18 cellular contexts compared by ENCODE assay signal in the genomic region with DNA sequence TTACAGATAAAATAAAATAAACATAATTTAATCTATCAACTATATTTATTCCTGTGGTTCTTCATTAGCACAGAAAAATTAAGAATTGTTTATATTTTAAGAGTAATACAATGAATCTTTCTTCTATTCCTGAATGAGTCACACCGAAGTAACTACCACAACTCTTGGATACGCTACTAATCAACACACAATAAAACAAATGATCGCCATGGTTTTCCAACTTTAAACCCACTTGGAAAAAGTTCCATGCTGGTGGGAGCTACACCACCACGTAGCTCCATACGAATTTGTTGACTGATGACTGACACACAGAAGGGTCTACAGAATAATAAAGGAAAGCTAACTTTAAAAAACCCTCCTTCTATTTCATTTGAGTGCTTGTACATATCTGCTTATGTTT.
DNase-seq lines count a peak whose midpoint lies in the region; ATAC-seq, FAIRE-seq and TF ChIP-seq lines count a peak whose summit lies in the region.
"Had no signal": no experiment of that assay in that cellular context is flagged by ENCODE, and none has a peak within 500 bp of the region (broad histone marks: within the 10 kb centered on the region; RNA-seq: fewer than 3 reads in every experiment).

No MANE protein-coding gene starts in this region.

- H3K4me1 Mint-ChIP-seq in activated CD8-positive, alpha-beta T cell treated with anti-CD3 and anti-CD28 coated beads for 36 hours (ENCODE audit: low read depth): peaks cover 89% of the 10 kb centered on the region
- H3K4me1 Mint-ChIP-seq in activated CD8-positive, alpha-beta T cell treated with anti-CD3 and anti-CD28 coated beads, Interleukin-2, amount 10 ng/mL, durations not matched to agents 7 days and 5 days (ENCODE audit: low read depth): peaks cover 60% of the 10 kb centered on the region
- peaks cover 89% of the 10 kb centered on the region for H3K4me1 Mint-ChIP-seq in activated naive CD8-positive, alpha-beta T cell treated with anti-CD3 and anti-CD28 coated beads, Interleukin-2, amount 50 U/mL, for 24 hours
- H3K4me1 Mint-ChIP-seq in stimulated activated memory B cell treated with anti-CD40 and anti-IgM and Interleukin-4, amounts not matched to agents 10 μg/mL and 1 μg/mL and 100 μg/mL, for 72 hours: peaks cover 81% of the 10 kb centered on the region
- peaks cover 23% of the 10 kb centered on the region for H3K4me1 Mint-ChIP-seq in type B pancreatic cell (ENCODE audit: unreplicated experiment)

- H3K9me3 Mint-ChIP-seq in activated CD8-positive, alpha-beta T cell treated with anti-CD3 and anti-CD28 coated beads for 36 hours: peaks cover 9% of the 10 kb centered on the region
- H3K9me3 Mint-ChIP-seq in activated CD8-positive, alpha-beta T cell treated with anti-CD3 and anti-CD28 coated beads, Interleukin-2, amount 10 ng/mL, durations not matched to agents 7 days and 5 days (ENCODE audit: insufficient read depth): peaks cover 4% of the 10 kb centered on the region
- no peaks in the 10 kb centered on the region for H3K9me3 Mint-ChIP-seq in activated naive CD8-positive, alpha-beta T cell treated with anti-CD3 and anti-CD28 coated beads, Interleukin-2, amount 50 U/mL, for 24 hours
- peaks cover 2% of the 10 kb centered on the region for H3K9me3 Mint-ChIP-seq in stimulated activated memory B cell treated with anti-CD40 and anti-IgM and Interleukin-4, amounts not matched to agents 10 μg/mL and 1 μg/mL and 100 μg/mL, for 72 hours
- peaks cover 4% of the 10 kb centered on the region for H3K9me3 Mint-ChIP-seq in type B pancreatic cell

- no peak for TF ChIP-seq CTCF in activated CD8-positive, alpha-beta T cell treated with anti-CD3 and anti-CD28 coated beads for 36 hours (IDR thresholded peaks at IDR 0.05)
- TF ChIP-seq CTCF in kidney (IDR thresholded peaks at IDR 0.05; ENCODE audit: borderline replicate concordance, extremely low read depth, insufficient read depth) (no peak), type B pancreatic cell (conservative IDR thresholded peaks at IDR 0.05) (no peak)

- intact Hi-C loops in activated CD8-positive, alpha-beta T cell treated with anti-CD3 and anti-CD28 coated beads for 36 hours (cut with micrococcal nuclease): loop anchor here (5.0 kb wide), 5 partner anchors 44 to 226 kb away; a partner anchor contains a TSS
- intact Hi-C loops in kidney (cut with DNase I): no loop called here

- no peak for DNase-seq in activated CD8-positive, alpha-beta T cell treated with anti-CD3 and anti-CD28 coated beads for 36 hours
- no peak for DNase-seq in activated CD8-positive, alpha-beta T cell treated with anti-CD3 and anti-CD28 coated beads, Interleukin-2, amount 10 ng/mL, durations not matched to agents 7 days and 5 days
- DNase-seq in activated naive CD8-positive, alpha-beta T cell treated with anti-CD3 and anti-CD28 coated beads, Interleukin-2, amount 50 U/mL, for 24 hours: no peak
- DNase-seq in kidney: no peak
- no peak for DNase-seq in NCI-H526 (lab: John Stamatoyannopoulos, UW)
- DNase-seq in amygdala (lab: John Stamatoyannopoulos, UW): no peak
- DNase-seq in type B pancreatic cell (ENCODE audit: extremely low spot score, unreplicated experiment): no peak
- DNase-seq: 8988T; activated CD4-positive, alpha-beta memory T cell treated with anti-CD3 and anti-CD28 coated beads, Interleukin-2, amount 10 ng/mL, durations not matched to agents 7 days and 5 days; DMS153; left lung; NCI-H187; ovary had no signal

- FAIRE-seq in kidney (lab: Jason Lieb, UNC): no peak

- H3K4me1 ChIP-seq in kidney (ENCODE audit: control insufficient read depth in 1 of 2, insufficient read depth in 1 of 2, low read depth in 1 of 2, low read length in 2 of 2): peaks cover 33 to 37% of the 10 kb centered on the region in 2 donors
- H3K4me1 ChIP-seq: BLaER1 had no signal

- no peaks in the 10 kb centered on the region for H3K27me3 Mint-ChIP-seq in activated CD8-positive, alpha-beta T cell treated with anti-CD3 and anti-CD28 coated beads for 36 hours
- H3K27me3 Mint-ChIP-seq in activated CD8-positive, alpha-beta T cell treated with anti-CD3 and anti-CD28 coated beads, Interleukin-2, amount 10 ng/mL, durations not matched to agents 7 days and 5 days (ENCODE audit: low read depth): no peaks in the 10 kb centered on the region
- H3K27me3 Mint-ChIP-seq in activated naive CD8-positive, alpha-beta T cell treated with anti-CD3 and anti-CD28 coated beads, Interleukin-2, amount 50 U/mL, for 24 hours: no peaks in the 10 kb centered on the region
- H3K27me3 Mint-ChIP-seq in stimulated activated memory B cell treated with anti-CD40 and anti-IgM and Interleukin-4, amounts not matched to agents 10 μg/mL and 1 μg/mL and 100 μg/mL, for 72 hours: no peaks in the 10 kb centered on the region
- no peaks in the 10 kb centered on the region for H3K27me3 Mint-ChIP-seq in type B pancreatic cell
- H3K27me3 Mint-ChIP-seq: activated CD4-positive, alpha-beta memory T cell treated with anti-CD3 and anti-CD28 coated beads, Interleukin-2, amount 10 ng/mL, durations not matched to agents 7 days and 5 days had no signal

- H3K36me3 Mint-ChIP-seq in activated CD8-positive, alpha-beta T cell treated with anti-CD3 and anti-CD28 coated beads for 36 hours (ENCODE audit: low read depth): peaks cover 64% of the 10 kb centered on the region
- H3K36me3 Mint-ChIP-seq in activated CD8-positive, alpha-beta T cell treated with anti-CD3 and anti-CD28 coated beads, Interleukin-2, amount 10 ng/mL, durations not matched to agents 7 days and 5 days (ENCODE audit: low read depth): peaks cover 68% of the 10 kb centered on the region
- peaks cover 37% of the 10 kb centered on the region for H3K36me3 Mint-ChIP-seq in activated naive CD8-positive, alpha-beta T cell treated with anti-CD3 and anti-CD28 coated beads, Interleukin-2, amount 50 U/mL, for 24 hours (ENCODE audit: low read depth)
- H3K36me3 Mint-ChIP-seq in stimulated activated memory B cell treated with anti-CD40 and anti-IgM and Interleukin-4, amounts not matched to agents 10 μg/mL and 1 μg/mL and 100 μg/mL, for 72 hours: peaks cover 19% of the 10 kb centered on the region
- no peaks in the 10 kb centered on the region for H3K36me3 Mint-ChIP-seq in type B pancreatic cell

- POLR2A ChIA-PET in activated CD8-positive, alpha-beta T cell treated with anti-CD3 and anti-CD28 coated beads for 36 hours (lab: Charles Lee): interaction anchor here (1.9 to 2.8 kb wide), 3 partner anchors 11 to 91 kb away, joined by 5 to 13 read pairs (median 6); no protein-coding TSS in a partner anchor
- POLR2A ChIA-PET in activated CD8-positive, alpha-beta T cell treated with anti-CD3 and anti-CD28 coated beads, Interleukin-2, amount 10 ng/mL, durations not matched to agents 7 days and 5 days (lab: Charles Lee): interaction anchor here (0.6 to 2.9 kb wide), 3 partner anchors 10 to 166 kb away, joined by 3 to 29 read pairs (median 9); no protein-coding TSS in a partner anchor

- H3K27ac ChIP-seq in kidney (ENCODE audit: low read depth in 2 of 2, low read length in 2 of 2): peak overlapping the region; percentile 89 to 96
- H3K27ac ChIP-seq: BLaER1, ovary, VCaP had no signal

- H3K27ac Mint-ChIP-seq in activated CD8-positive, alpha-beta T cell treated with anti-CD3 and anti-CD28 coated beads for 36 hours: peak overlapping the region; percentile 46
- H3K27ac Mint-ChIP-seq in activated CD8-positive, alpha-beta T cell treated with anti-CD3 and anti-CD28 coated beads, Interleukin-2, amount 10 ng/mL, durations not matched to agents 7 days and 5 days: no peak overlapping the region
- peak overlapping the region; percentile 75 for H3K27ac Mint-ChIP-seq in activated naive CD8-positive, alpha-beta T cell treated with anti-CD3 and anti-CD28 coated beads, Interleukin-2, amount 50 U/mL, for 24 hours
- peak overlapping the region; percentile 54 for H3K27ac Mint-ChIP-seq in stimulated activated memory B cell treated with anti-CD40 and anti-IgM and Interleukin-4, amounts not matched to agents 10 μg/mL and 1 μg/mL and 100 μg/mL, for 72 hours
- H3K27ac Mint-ChIP-seq in type B pancreatic cell: no peak overlapping the region

- H3K4me3 ChIP-seq in kidney (ENCODE audit: low read length in 2 of 2): no peak overlapping the region
- H3K4me3 ChIP-seq: BLaER1, left lung, ovary, skin epidermis, thoracic aorta had no signal

- H3K36me3 ChIP-seq in kidney (ENCODE audit: control insufficient read depth in 1 of 2, insufficient read depth in 2 of 2, low read length in 2 of 2): no peaks in the 10 kb centered on the region
- H3K36me3 ChIP-seq: left lung, ovary, thoracic aorta had no signal

- no peak overlapping the region for H3K4me3 Mint-ChIP-seq in activated CD8-positive, alpha-beta T cell treated with anti-CD3 and anti-CD28 coated beads for 36 hours
- no peak overlapping the region for H3K4me3 Mint-ChIP-seq in activated CD8-positive, alpha-beta T cell treated with anti-CD3 and anti-CD28 coated beads, Interleukin-2, amount 10 ng/mL, durations not matched to agents 7 days and 5 days
- H3K4me3 Mint-ChIP-seq in activated naive CD8-positive, alpha-beta T cell treated with anti-CD3 and anti-CD28 coated beads, Interleukin-2, amount 50 U/mL, for 24 hours: no peak overlapping the region
- H3K4me3 Mint-ChIP-seq in stimulated activated memory B cell treated with anti-CD40 and anti-IgM and Interleukin-4, amounts not matched to agents 10 μg/mL and 1 μg/mL and 100 μg/mL, for 72 hours: no peak overlapping the region
- no peak overlapping the region for H3K4me3 Mint-ChIP-seq in type B pancreatic cell
- H3K4me3 Mint-ChIP-seq: activated CD4-positive, alpha-beta memory T cell treated with anti-CD3 and anti-CD28 coated beads, Interleukin-2, amount 10 ng/mL, durations not matched to agents 7 days and 5 days had no signal

- CTCF ChIA-PET in activated CD8-positive, alpha-beta T cell treated with anti-CD3 and anti-CD28 coated beads for 36 hours (lab: Charles Lee): interaction anchor here (1.4 to 2.7 kb wide), 2 partner anchors 128 to 168 kb away, joined by 3 to 13 read pairs; no protein-coding TSS in a partner anchor
- CTCF ChIA-PET in activated CD8-positive, alpha-beta T cell treated with anti-CD3 and anti-CD28 coated beads, Interleukin-2, amount 10 ng/mL, durations not matched to agents 7 days and 5 days (lab: Charles Lee): interaction anchor here (0.7 to 2.1 kb wide), 5 partner anchors 13 to 188 kb away, joined by 3 to 16 read pairs (median 4); no protein-coding TSS in a partner anchor

- no peak for ATAC-seq in activated CD8-positive, alpha-beta T cell treated with anti-CD3 and anti-CD28 coated beads for 36 hours
- no peak for ATAC-seq in activated CD8-positive, alpha-beta T cell treated with anti-CD3 and anti-CD28 coated beads, Interleukin-2, amount 10 ng/mL, durations not matched to agents 7 days and 5 days
- no peak for ATAC-seq in activated naive CD8-positive, alpha-beta T cell treated with anti-CD3 and anti-CD28 coated beads, Interleukin-2, amount 50 U/mL, for 24 hours
- ATAC-seq in stimulated activated memory B cell treated with anti-CD40 and anti-IgM and Interleukin-4, amounts not matched to agents 10 μg/mL and 1 μg/mL and 100 μg/mL, for 72 hours: no peak
- ATAC-seq: left lung had no signal

- H3K9ac ChIP-seq in kidney (ENCODE audit: low read length in 2 of 2): no peak overlapping the region
- H3K9ac ChIP-seq: BLaER1 had no signal

- no peaks in the 10 kb centered on the region for H3K9me3 ChIP-seq in kidney (ENCODE audit: control insufficient read depth in 1 of 2, low read length in 2 of 2)
- H3K9me3 ChIP-seq: BLaER1, left lung, ovary, thoracic aorta had no signal

Comparison
In these comparisons a context has a peak if more than half of its experiments do, and no peak if none do; other contexts are left out.
1. H3K27ac Mint-ChIP-seq: peak in activated CD8-positive, alpha-beta T cell treated with anti-CD3 and anti-CD28 coated beads for 36 hours (single experiment), activated naive CD8-positive, alpha-beta T cell treated with anti-CD3 and anti-CD28 coated beads, Interleukin-2, amount 50 U/mL, for 24 hours (single experiment) and stimulated activated memory B cell treated with anti-CD40 and anti-IgM and Interleukin-4, amounts not matched to agents 10 μg/mL and 1 μg/mL and 100 μg/mL, for 72 hours (single experiment); none in activated CD8-positive, alpha-beta T cell treated with anti-CD3 and anti-CD28 coated beads, Interleukin-2, amount 10 ng/mL, durations not matched to agents 7 days and 5 days (single experiment) and type B pancreatic cell (single experiment).